Comparison of ENCODE assay signal across 9 cellular contexts in genomic region chr7:5549096-5549896, GRCh38. TPM values are rescaled to one million over a fixed set of nuclear protein-coding genes. Genes with fewer than 3 reads are reported as not detected.
A peak's percentile ranks its signal among the peaks of the same experiment; 100 is the strongest.
DNase-seq lines count a peak whose midpoint lies in the region; ATAC-seq and TF ChIP-seq lines count a peak whose summit lies in the region.
"Had no signal": no experiment of that assay in that cellular context is flagged by ENCODE, and none has a peak within 500 bp of the region (broad histone marks: within the 10 kb centered on the region; RNA-seq: fewer than 3 reads in every experiment).

No MANE protein-coding gene starts in this region.

- H3K4me1 ChIP-seq in foreskin keratinocyte = peaks cover 8% of the 10 kb centered on the region

- in situ Hi-C loops in KBM-7 (cut with MboI; ENCODE audit: low pct_unique_long_range_greater_than_20kb, low sequenced_read_pairs) = no loop called here

- no peaks in the 10 kb centered on the region for H3K9me3 Mint-ChIP-seq in activated T-cell treated with anti-CD3 and anti-CD28 coated beads, Interleukin-2, amount 50 U/mL, for 72 hours
- no peaks in the 10 kb centered on the region for H3K9me3 Mint-ChIP-seq in activated T-cell treated with anti-CD3 and anti-CD28 coated beads, Interleukin-2, amount 50 U/mL, for 24 hours
- H3K9me3 Mint-ChIP-seq: nephron had no signal

- no peaks in the 10 kb centered on the region for H3K4me1 Mint-ChIP-seq in activated T-cell treated with anti-CD3 and anti-CD28 coated beads, Interleukin-2, amount 50 U/mL, for 72 hours (ENCODE audit: low read depth)
- peaks cover 7% of the 10 kb centered on the region for H3K4me1 Mint-ChIP-seq in activated T-cell treated with anti-CD3 and anti-CD28 coated beads, Interleukin-2, amount 50 U/mL, for 24 hours (ENCODE audit: low read depth)
- H3K4me1 Mint-ChIP-seq in T-helper 17 cell = peaks cover 3% of the 10 kb centered on the region
- H3K4me1 Mint-ChIP-seq: nephron had no signal

- peak; percentile 43 for TF ChIP-seq CTCF in foreskin keratinocyte (conservative IDR thresholded peaks at IDR 0.05)

- no peak overlapping the region for H3K4me3 Mint-ChIP-seq in activated T-cell treated with anti-CD3 and anti-CD28 coated beads, Interleukin-2, amount 50 U/mL, for 72 hours
- no peak overlapping the region for H3K4me3 Mint-ChIP-seq in activated T-cell treated with anti-CD3 and anti-CD28 coated beads, Interleukin-2, amount 50 U/mL, for 24 hours
- no peak overlapping the region for H3K4me3 Mint-ChIP-seq in T-helper 17 cell
- H3K4me3 Mint-ChIP-seq: nephron had no signal

- no peaks in the 10 kb centered on the region for H3K27me3 Mint-ChIP-seq in activated T-cell treated with anti-CD3 and anti-CD28 coated beads, Interleukin-2, amount 50 U/mL, for 72 hours (ENCODE audit: low read depth)
- H3K27me3 Mint-ChIP-seq in activated T-cell treated with anti-CD3 and anti-CD28 coated beads, Interleukin-2, amount 50 U/mL, for 24 hours = no peaks in the 10 kb centered on the region
- no peaks in the 10 kb centered on the region for H3K27me3 Mint-ChIP-seq in T-helper 17 cell

- H3K27me3 ChIP-seq in foreskin keratinocyte = no peaks in the 10 kb centered on the region

- H3K27ac Mint-ChIP-seq in activated T-cell treated with anti-CD3 and anti-CD28 coated beads, Interleukin-2, amount 50 U/mL, for 72 hours = no peak overlapping the region
- no peak overlapping the region for H3K27ac Mint-ChIP-seq in activated T-cell treated with anti-CD3 and anti-CD28 coated beads, Interleukin-2, amount 50 U/mL, for 24 hours
- H3K27ac Mint-ChIP-seq in T-helper 17 cell = no peak overlapping the region
- H3K27ac Mint-ChIP-seq: nephron had no signal

- no peaks in the 10 kb centered on the region for H3K9me3 ChIP-seq in T-helper 17 cell (ENCODE audit: control insufficient read depth, low read length, poor library complexity, severe bottlenecking)

- H3K27ac ChIP-seq in foreskin keratinocyte = peak overlapping the region; percentile 44

- no peaks in the 10 kb centered on the region for H3K36me3 Mint-ChIP-seq in activated T-cell treated with anti-CD3 and anti-CD28 coated beads, Interleukin-2, amount 50 U/mL, for 72 hours (ENCODE audit: insufficient read depth in 2 of 2)
- no peaks in the 10 kb centered on the region for H3K36me3 Mint-ChIP-seq in activated T-cell treated with anti-CD3 and anti-CD28 coated beads, Interleukin-2, amount 50 U/mL, for 24 hours (ENCODE audit: low read depth)
- H3K36me3 Mint-ChIP-seq in T-helper 17 cell (ENCODE audit: low read depth) = no peaks in the 10 kb centered on the region

- peak; percentile 49 to 74 for ATAC-seq in activated T-cell treated with anti-CD3 and anti-CD28 coated beads, Interleukin-2, amount 50 U/mL, for 72 hours (replicated peaks in 1 of 2)
- ATAC-seq in T-helper 17 cell (peak; percentile 23), foreskin keratinocyte (peak; percentile 98), GM21367 (IDR thresholded peaks at IDR 0.05; ENCODE audit: unreplicated experiment) (no peak)
- ATAC-seq in stimulated activated naive CD8-positive, alpha-beta T cell treated with anti-CD3 and anti-CD28 coated beads, Interleukin-15, Interleukin-2, amounts not matched to agents 100 U/mL and 50 U/mL, for 24 hours = peak; percentile 42

- DNase-seq in activated T-cell treated with anti-CD3 and anti-CD28 coated beads, Interleukin-2, amount 50 U/mL, for 72 hours = no peak
- DNase-seq in activated T-cell treated with anti-CD3 and anti-CD28 coated beads, Interleukin-2, amount 50 U/mL, for 24 hours = no peak
- DNase-seq in T-helper 17 cell = no peak
- DNase-seq in foreskin keratinocyte = peak; percentile 95 to 97
- DNase-seq in stimulated activated naive CD8-positive, alpha-beta T cell treated with anti-CD3 and anti-CD28 coated beads, Interleukin-15, Interleukin-2, amounts not matched to agents 100 U/mL and 50 U/mL, for 24 hours = no peak
- DNase-seq in NCI-H146 (lab: John Stamatoyannopoulos, UW) = no peak
- DNase-seq in KBM-7 = no peak

RNA-seq across cellular contexts. Expression of gene ACTB, which starts 18.9 kb away (rescaled TPM):
- 1,000 to 10,000 TPM; 4,284 to 5,173 TPM for total RNA-seq in activated T-cell treated with anti-CD3 and anti-CD28 coated beads, Interleukin-2, amount 50 U/mL, for 72 hours
- total RNA-seq in T-helper 17 cell (1,000 to 10,000 TPM; 3,656 to 4,118 TPM), foreskin keratinocyte (10,018 and 10,020 TPM in 2 replicates)
- polyA plus RNA-seq in foreskin keratinocyte = 8,202 and 8,857 TPM in 2 replicates

RNA-seq across cellular contexts. Expression of gene FBXL18, which starts 35.7 kb away (rescaled TPM):
- total RNA-seq in activated T-cell treated with anti-CD3 and anti-CD28 coated beads, Interleukin-2, amount 50 U/mL, for 72 hours = 10 to 100 TPM in 1 of 2 donors, 1 to 10 TPM in 1; 10.0 to 12.3 TPM
- total RNA-seq in T-helper 17 cell = 1 to 10 TPM; 9.7 TPM
- total RNA-seq in foreskin keratinocyte = 13.6 and 14.4 TPM in 2 replicates
- 2.5 and 3.4 TPM in 2 replicates for polyA plus RNA-seq in foreskin keratinocyte

RNA-seq across cellular contexts. Expression of gene FSCN1, which starts 43.3 kb away (rescaled TPM):
- 10 to 100 TPM; 25.7 to 31.3 TPM for total RNA-seq in activated T-cell treated with anti-CD3 and anti-CD28 coated beads, Interleukin-2, amount 50 U/mL, for 72 hours
- total RNA-seq in T-helper 17 cell (10 to 100 TPM in 1 of 2 donors, 1 to 10 TPM in 1; 8.6 to 10.0 TPM), foreskin keratinocyte (526 and 561 TPM in 2 replicates)
- polyA plus RNA-seq in foreskin keratinocyte = 520 and 572 TPM in 2 replicates

Comparison
In these comparisons a context has a peak if more than half of its experiments do, and no peak if none do; other contexts are left out.
1. DNase-seq: peak in foreskin keratinocyte (2 of 2); none in activated T-cell treated with anti-CD3 and anti-CD28 coated beads, Interleukin-2, amount 50 U/mL, for 72 hours (0 of 2), activated T-cell treated with anti-CD3 and anti-CD28 coated beads, Interleukin-2, amount 50 U/mL, for 24 hours (single experiment), T-helper 17 cell (0 of 3), stimulated activated naive CD8-positive, alpha-beta T cell treated with anti-CD3 and anti-CD28 coated beads, Interleukin-15, Interleukin-2, amounts not matched to agents 100 U/mL and 50 U/mL, for 24 hours (single experiment), NCI-H146 (single experiment) and KBM-7 (single experiment).
2. RNA of gene FSCN1, which starts 43.3 kb away (total RNA-seq): 526 to 561 TPM in foreskin keratinocyte; 25.7 to 31.3 TPM in activated T-cell treated with anti-CD3 and anti-CD28 coated beads, Interleukin-2, amount 50 U/mL, for 72 hours and 8.6 to 10.0 TPM in T-helper 17 cell; every median in the first group is over 10 times any median in the second.